ENCODE assay signal across 1 cellular context in the genomic region with DNA sequence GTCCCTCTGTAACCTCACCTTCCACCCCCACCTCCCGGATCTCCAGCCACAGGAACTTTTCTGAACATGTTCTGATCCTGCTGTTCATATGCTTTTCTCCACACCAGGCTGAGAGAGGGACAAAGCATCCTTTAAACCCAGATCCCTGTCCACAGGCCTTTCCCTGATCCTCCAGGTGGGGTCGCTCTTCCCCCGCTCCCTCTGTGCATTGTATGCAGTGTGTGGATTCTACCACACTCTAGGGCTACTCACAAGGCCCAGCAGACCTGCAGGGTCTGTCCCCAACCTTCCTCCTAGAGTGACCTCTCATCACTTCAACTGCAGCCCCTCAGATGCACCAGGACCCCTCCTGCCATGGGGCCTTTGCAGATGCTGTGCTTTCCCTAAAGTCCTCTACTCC.
TF ChIP-seq lines count a peak whose summit lies in the region.

No MANE protein-coding gene starts in this region.

TF ChIP-seq in H1, 55 proteins besides CTCF, POLR2A, EP300 and RAD21:
- TF ChIP-seq, protein P1, sequence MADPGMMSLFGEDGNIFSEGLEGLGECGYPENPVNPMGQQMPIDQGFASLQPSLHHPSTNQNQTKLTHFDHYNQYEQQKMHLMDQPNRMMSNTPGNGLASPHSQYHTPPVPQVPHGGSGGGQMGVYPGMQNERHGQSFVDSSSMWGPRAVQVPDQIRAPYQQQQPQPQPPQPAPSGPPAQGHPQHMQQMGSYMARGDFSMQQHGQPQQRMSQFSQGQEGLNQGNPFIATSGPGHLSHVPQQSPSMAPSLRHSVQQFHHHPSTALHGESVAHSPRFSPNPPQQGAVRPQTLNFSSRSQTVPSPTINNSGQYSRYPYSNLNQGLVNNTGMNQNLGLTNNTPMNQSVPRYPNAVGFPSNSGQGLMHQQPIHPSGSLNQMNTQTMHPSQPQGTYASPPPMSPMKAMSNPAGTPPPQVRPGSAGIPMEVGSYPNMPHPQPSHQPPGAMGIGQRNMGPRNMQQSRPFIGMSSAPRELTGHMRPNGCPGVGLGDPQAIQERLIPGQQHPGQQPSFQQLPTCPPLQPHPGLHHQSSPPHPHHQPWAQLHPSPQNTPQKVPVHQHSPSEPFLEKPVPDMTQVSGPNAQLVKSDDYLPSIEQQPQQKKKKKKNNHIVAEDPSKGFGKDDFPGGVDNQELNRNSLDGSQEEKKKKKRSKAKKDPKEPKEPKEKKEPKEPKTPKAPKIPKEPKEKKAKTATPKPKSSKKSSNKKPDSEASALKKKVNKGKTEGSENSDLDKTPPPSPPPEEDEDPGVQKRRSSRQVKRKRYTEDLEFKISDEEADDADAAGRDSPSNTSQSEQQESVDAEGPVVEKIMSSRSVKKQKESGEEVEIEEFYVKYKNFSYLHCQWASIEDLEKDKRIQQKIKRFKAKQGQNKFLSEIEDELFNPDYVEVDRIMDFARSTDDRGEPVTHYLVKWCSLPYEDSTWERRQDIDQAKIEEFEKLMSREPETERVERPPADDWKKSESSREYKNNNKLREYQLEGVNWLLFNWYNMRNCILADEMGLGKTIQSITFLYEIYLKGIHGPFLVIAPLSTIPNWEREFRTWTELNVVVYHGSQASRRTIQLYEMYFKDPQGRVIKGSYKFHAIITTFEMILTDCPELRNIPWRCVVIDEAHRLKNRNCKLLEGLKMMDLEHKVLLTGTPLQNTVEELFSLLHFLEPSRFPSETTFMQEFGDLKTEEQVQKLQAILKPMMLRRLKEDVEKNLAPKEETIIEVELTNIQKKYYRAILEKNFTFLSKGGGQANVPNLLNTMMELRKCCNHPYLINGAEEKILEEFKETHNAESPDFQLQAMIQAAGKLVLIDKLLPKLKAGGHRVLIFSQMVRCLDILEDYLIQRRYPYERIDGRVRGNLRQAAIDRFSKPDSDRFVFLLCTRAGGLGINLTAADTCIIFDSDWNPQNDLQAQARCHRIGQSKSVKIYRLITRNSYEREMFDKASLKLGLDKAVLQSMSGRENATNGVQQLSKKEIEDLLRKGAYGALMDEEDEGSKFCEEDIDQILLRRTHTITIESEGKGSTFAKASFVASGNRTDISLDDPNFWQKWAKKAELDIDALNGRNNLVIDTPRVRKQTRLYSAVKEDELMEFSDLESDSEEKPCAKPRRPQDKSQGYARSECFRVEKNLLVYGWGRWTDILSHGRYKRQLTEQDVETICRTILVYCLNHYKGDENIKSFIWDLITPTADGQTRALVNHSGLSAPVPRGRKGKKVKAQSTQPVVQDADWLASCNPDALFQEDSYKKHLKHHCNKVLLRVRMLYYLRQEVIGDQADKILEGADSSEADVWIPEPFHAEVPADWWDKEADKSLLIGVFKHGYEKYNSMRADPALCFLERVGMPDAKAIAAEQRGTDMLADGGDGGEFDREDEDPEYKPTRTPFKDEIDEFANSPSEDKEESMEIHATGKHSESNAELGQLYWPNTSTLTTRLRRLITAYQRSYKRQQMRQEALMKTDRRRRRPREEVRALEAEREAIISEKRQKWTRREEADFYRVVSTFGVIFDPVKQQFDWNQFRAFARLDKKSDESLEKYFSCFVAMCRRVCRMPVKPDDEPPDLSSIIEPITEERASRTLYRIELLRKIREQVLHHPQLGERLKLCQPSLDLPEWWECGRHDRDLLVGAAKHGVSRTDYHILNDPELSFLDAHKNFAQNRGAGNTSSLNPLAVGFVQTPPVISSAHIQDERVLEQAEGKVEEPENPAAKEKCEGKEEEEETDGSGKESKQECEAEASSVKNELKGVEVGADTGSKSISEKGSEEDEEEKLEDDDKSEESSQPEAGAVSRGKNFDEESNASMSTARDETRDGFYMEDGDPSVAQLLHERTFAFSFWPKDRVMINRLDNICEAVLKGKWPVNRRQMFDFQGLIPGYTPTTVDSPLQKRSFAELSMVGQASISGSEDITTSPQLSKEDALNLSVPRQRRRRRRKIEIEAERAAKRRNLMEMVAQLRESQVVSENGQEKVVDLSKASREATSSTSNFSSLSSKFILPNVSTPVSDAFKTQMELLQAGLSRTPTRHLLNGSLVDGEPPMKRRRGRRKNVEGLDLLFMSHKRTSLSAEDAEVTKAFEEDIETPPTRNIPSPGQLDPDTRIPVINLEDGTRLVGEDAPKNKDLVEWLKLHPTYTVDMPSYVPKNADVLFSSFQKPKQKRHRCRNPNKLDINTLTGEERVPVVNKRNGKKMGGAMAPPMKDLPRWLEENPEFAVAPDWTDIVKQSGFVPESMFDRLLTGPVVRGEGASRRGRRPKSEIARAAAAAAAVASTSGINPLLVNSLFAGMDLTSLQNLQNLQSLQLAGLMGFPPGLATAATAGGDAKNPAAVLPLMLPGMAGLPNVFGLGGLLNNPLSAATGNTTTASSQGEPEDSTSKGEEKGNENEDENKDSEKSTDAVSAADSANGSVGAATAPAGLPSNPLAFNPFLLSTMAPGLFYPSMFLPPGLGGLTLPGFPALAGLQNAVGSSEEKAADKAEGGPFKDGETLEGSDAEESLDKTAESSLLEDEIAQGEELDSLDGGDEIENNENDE (IDR thresholded peaks at IDR 0.05; ENCODE audit: insufficient replicate concordance, low read length), result no peak
- no peak for TF ChIP-seq TEAD4 (IDR thresholded peaks at IDR 0.05; ENCODE audit: low read depth, low read length)
- no peak for TF ChIP-seq TCF12 (IDR thresholded peaks at IDR 0.05; ENCODE audit: low read depth, low read length)
- TF ChIP-seq CHD2 (IDR thresholded peaks at IDR 0.05; ENCODE audit: low read length), result no peak
- TF ChIP-seq GTF2F1 (IDR thresholded peaks at IDR 0.05; ENCODE audit: borderline replicate concordance, low read depth, low read length), result no peak
- no peak for TF ChIP-seq SAP30 (IDR thresholded peaks at IDR 0.05; ENCODE audit: insufficient read depth, insufficient replicate concordance, low read length)
- TF ChIP-seq JUND (IDR thresholded peaks at IDR 0.05; ENCODE audit: low read length), result 0 out of 2 replicates have a peak, but pooled peaks have one; percentile 17
